8 cellular contexts compared by ENCODE assay signal in the genomic region with DNA sequence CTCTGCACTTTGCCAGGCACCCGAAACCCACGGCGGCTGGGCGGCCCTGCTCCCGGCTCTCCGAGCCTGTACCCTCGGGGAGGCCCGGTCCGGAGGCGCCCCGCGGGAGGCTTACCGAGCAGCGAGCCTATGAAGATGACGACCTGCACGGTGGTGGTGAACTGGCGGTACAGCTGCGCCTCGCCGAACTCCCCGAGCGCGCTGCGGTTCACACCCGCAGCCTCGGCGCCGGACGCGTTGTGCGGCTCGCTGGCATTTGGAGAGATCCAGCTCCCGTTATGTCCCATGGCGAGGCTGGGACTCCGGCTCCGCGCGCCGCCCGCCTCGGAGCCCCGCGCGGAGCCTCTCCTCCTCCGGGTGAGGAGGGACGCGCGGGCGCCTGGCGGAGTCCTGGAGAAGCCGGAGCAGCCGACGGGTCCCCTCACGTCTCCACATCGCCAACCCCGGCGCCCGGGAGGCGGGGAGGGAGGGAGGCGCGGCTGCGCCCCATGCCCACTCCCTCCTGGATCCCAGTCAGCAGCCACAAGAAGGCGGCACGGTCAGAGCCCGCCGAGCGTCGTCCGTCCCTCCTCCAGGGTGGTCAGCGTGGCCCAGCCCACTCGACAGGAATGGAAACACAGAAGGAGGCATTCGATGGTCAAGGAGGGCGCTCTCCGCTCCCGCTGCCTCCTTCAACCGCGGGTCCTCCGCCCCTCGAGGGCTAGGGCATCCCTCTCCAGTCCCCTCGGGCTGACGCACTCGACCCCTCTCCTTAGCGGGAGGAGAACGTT. TPM values are rescaled to one million over a fixed set of nuclear protein-coding genes. Genes with fewer than 3 reads are reported as not detected.
DNase-seq lines count a peak whose midpoint lies in the region; ATAC-seq and TF ChIP-seq lines count a peak whose summit lies in the region.

A gene with protein sequence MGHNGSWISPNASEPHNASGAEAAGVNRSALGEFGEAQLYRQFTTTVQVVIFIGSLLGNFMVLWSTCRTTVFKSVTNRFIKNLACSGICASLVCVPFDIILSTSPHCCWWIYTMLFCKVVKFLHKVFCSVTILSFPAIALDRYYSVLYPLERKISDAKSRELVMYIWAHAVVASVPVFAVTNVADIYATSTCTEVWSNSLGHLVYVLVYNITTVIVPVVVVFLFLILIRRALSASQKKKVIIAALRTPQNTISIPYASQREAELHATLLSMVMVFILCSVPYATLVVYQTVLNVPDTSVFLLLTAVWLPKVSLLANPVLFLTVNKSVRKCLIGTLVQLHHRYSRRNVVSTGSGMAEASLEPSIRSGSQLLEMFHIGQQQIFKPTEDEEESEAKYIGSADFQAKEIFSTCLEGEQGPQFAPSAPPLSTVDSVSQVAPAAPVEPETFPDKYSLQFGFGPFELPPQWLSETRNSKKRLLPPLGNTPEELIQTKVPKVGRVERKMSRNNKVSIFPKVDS (minus strand): TSS at position 527 of the 770 bp plus-strand sequence. CDS start 240 bp downstream, at position 287.

- ATAC-seq in GM18502 (IDR thresholded peaks at IDR 0.05; ENCODE audit: poor library complexity, unreplicated experiment) (peak; percentile 3), left lobe of liver (peak; percentile 48), GM19324 (IDR thresholded peaks at IDR 0.05; ENCODE audit: low FRiP score, unreplicated experiment) (no peak)

- peaks cover 17% of the 10 kb centered on the region for H3K4me1 ChIP-seq in KMS-11 (ENCODE audit: low read depth, poor library complexity, severe bottlenecking)

- no peaks in the 10 kb centered on the region for H3K79me2 ChIP-seq in KMS-11 (ENCODE audit: insufficient read depth, low read depth)

- DNase-seq in A172 (ENCODE audit: low spot score) (peak; percentile 67), ecto neural progenitor cell (ENCODE audit: low spot score) (peak; percentile 73), left lobe of liver (ENCODE audit: low spot score) (peak; percentile 46)
- DNase-seq in activated CD4-positive, alpha-beta T cell treated with anti-CD3 and anti-CD28 coated beads, Interleukin-2, amount 50 U/mL, for 1 hour, result peak; percentile 18
- peak; percentile 8 for DNase-seq in stimulated activated CD8-positive, alpha-beta memory T cell treated with anti-CD3 and anti-CD28 coated beads, Interleukin-12 subunit alpha, Interleukin-12 subunit beta, amount 100 ng/mL, for 4 hours (ENCODE audit: low read depth)

- peak within 1 kb of the TSS; percentile 98 for H2AFZ ChIP-seq in KMS-11 (ENCODE audit: low read depth)

- peak within 1 kb of the TSS; percentile 77 for H3K9ac ChIP-seq in KMS-11

- H3K27ac ChIP-seq in KMS-11, result peak within 1 kb of the TSS; percentile 51

- no peak within 1 kb of the TSS for H3K4me3 ChIP-seq in KMS-11 (IDR thresholded peaks at IDR 0.05; ENCODE audit: insufficient read depth, low read depth, low read length)

- H3K4me2 ChIP-seq in KMS-11, result peak within 1 kb of the TSS; percentile 98

- H3K27me3 ChIP-seq in KMS-11 (ENCODE audit: insufficient read depth, low read depth), result no peaks in the 10 kb centered on the region

- no peaks in the 10 kb centered on the region for H4K20me1 ChIP-seq in KMS-11 (ENCODE audit: insufficient read depth)

- TF ChIP-seq CTCF in KMS-11 (conservative IDR thresholded peaks at IDR 0.05; ENCODE audit: low read depth, low read length), result no peak

- H3K36me3 ChIP-seq in KMS-11 (ENCODE audit: insufficient read depth), result no peaks in the 10 kb centered on the region

RNA-seq across cellular contexts. Expression of the gene that starts here (rescaled TPM):
- 60.0 and 65.6 TPM in 2 replicates for total RNA-seq in A172 (2014; rRNA removed; shearing (Covaris generic))
- 0.88 TPM for total RNA-seq in left lobe of liver

Comparison
In these comparisons a context has a peak if more than half of its experiments do, and no peak if none do; other contexts are left out.
1. RNA of the gene that starts here (total RNA-seq): 60.0 to 65.6 TPM in A172; 0.88 TPM in left lobe of liver (single experiment); every median in the first group is over 10 times any median in the second.
2. Peak in DNase-seq and ATAC-seq in left lobe of liver; RNA of the gene not detected or under 1 TPM.
3. DNase-seq: peak in every context shown above with its lines; median percentile 73 in ecto neural progenitor cell; 67 in A172; 46 in left lobe of liver; 18 in activated CD4-positive, alpha-beta T cell treated with anti-CD3 and anti-CD28 coated beads, Interleukin-2, amount 50 U/mL, for 1 hour; 8 in stimulated activated CD8-positive, alpha-beta memory T cell treated with anti-CD3 and anti-CD28 coated beads, Interleukin-12 subunit alpha, Interleukin-12 subunit beta, amount 100 ng/mL, for 4 hours.